Comparison of ENCODE assay signal across 1 cellular context in the genomic region with DNA sequence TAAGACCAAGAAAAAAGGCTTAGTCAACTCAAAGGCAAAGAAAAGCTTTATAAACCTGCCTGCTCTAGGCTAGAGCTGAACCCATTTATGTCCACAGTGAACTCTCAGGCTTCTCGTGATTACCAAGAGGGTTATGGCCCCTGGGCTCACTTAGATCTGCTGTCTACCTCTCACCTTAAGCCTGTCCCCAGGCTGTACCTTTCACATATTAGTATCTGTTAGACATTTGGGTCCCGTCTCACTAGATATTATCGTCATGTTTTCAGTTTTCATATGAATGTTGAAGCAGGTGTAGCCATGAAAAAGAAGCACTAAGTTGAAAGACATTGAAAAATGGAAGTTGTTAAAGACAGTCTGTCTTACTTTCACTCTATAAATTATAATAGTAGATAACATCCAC.
TF ChIP-seq lines count a peak whose summit lies in the region.

No MANE protein-coding gene starts in this region.

TF ChIP-seq in GM12878, 131 proteins besides CTCF, POLR2A, EP300 and RAD21 (continued from another document):
- TF ChIP-seq, protein P1, sequence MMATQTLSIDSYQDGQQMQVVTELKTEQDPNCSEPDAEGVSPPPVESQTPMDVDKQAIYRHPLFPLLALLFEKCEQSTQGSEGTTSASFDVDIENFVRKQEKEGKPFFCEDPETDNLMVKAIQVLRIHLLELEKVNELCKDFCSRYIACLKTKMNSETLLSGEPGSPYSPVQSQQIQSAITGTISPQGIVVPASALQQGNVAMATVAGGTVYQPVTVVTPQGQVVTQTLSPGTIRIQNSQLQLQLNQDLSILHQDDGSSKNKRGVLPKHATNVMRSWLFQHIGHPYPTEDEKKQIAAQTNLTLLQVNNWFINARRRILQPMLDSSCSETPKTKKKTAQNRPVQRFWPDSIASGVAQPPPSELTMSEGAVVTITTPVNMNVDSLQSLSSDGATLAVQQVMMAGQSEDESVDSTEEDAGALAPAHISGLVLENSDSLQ (IDR thresholded peaks at IDR 0.05): no peak
